In the genomic region with DNA sequence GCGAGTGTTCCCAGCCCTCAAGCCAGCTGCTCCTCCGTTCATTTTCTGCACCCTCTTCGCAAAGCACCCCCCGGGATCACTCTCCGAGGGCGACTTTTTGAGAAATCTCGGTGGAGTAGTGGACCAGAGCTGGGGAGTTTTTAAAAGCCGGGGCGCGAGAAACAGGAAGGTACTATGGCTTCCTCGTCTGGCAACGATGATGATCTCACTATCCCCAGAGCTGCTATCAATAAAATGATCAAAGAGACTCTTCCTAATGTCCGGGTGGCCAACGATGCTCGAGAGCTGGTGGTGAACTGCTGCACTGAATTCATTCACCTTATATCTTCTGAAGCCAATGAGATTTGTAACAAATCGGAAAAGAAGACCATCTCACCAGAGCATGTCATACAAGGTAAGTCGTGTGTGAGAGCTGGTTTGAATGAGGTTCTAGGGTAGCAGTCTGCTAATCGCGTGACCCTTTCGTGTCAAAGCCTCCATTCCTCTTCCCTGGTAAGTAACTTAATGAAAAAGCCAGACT, we compare ENCODE assay signal across 8 cellular contexts. TPM values are rescaled to one million over a fixed set of nuclear protein-coding genes. Genes with fewer than 3 reads are reported as not detected.
DNase-seq lines count a peak whose midpoint lies in the region; ATAC-seq, FAIRE-seq and TF ChIP-seq lines count a peak whose summit lies in the region.

No MANE protein-coding gene starts in this region.

- intact Hi-C loops in activated CD4-positive, alpha-beta T cell treated with anti-CD3 and anti-CD28 coated beads for 36 hours (cut with DNase I, micrococcal nuclease): loop anchor here (2.0 to 10.0 kb wide), 11 partner anchors 42 to 1726 kb away; a partner anchor contains a TSS

- FAIRE-seq in H1 (lab: Jason Lieb, UNC): no peak

- CTCF ChIA-PET in activated CD4-positive, alpha-beta T cell treated with anti-CD3 and anti-CD28 coated beads for 36 hours (lab: Charles Lee): interaction anchor here (0.9 to 1.9 kb wide), 3 partner anchors 10 to 467 kb away, joined by 3 to 9 read pairs (median 6); a partner anchor contains a TSS
- CTCF ChIA-PET in H1 (lab: Charles Lee; ENCODE audit: partially characterized antibody): interaction anchor here (1.1 to 1.2 kb wide), 2 partner anchors 42 to 48 kb away, joined by 3 to 7 read pairs; no protein-coding TSS in a partner anchor

- peak overlapping the region; percentile 97 for H3K4me3 Mint-ChIP-seq in activated CD4-positive, alpha-beta T cell treated with anti-CD3 and anti-CD28 coated beads for 36 hours

- no peak; a peak in 1 of 3 replicates for TF ChIP-seq POLR2A in H1 (IDR thresholded peaks at IDR 0.05; ENCODE audit: control extremely low read depth in 1 of 2, low read depth in 2 of 2, low read length in 2 of 2)

- no peak overlapping the region for H2AK5ac ChIP-seq in H1 (ENCODE audit: low read depth, low read length)

- no peak overlapping the region for H4K91ac ChIP-seq in H1 (replicated peaks; ENCODE audit: insufficient read length, low read length)

- no peak overlapping the region for H2BK120ac ChIP-seq in H1 (replicated peaks; ENCODE audit: low read depth, low read length)

- H3K79me1 ChIP-seq in H1 (ENCODE audit: low read depth, low read length): 0 out of 2 replicates have a peak, but pooled peaks cover 2% of the 10 kb centered on the region

- peaks cover 30% of the 10 kb centered on the region for H3K36me3 Mint-ChIP-seq in activated CD4-positive, alpha-beta T cell treated with anti-CD3 and anti-CD28 coated beads for 36 hours (ENCODE audit: low read depth)

- TF ChIP-seq CTCF in H1 (IDR thresholded peaks at IDR 0.05; ENCODE audit: control extremely low read depth in 1 of 3, insufficient read depth in 1 of 3, low read depth in 1 of 3, low read length in 3 of 3): no peak

- H2AFZ ChIP-seq in H1 (ENCODE audit: low read length): no peak overlapping the region

- peak overlapping the region; percentile 84; the same call in 1 of the 2 replicates for H2BK5ac ChIP-seq in H1 (ENCODE audit: low read depth, low read length)

- no peak for TF ChIP-seq EP300 in H1 (IDR thresholded peaks at IDR 0.05; ENCODE audit: borderline replicate concordance in 1 of 2, low read depth in 2 of 2, low read length in 2 of 2)

- H3K14ac ChIP-seq in H1 (ENCODE audit: insufficient read length): no peak overlapping the region

- no peak overlapping the region for H2BK20ac ChIP-seq in H1 (ENCODE audit: low read length)

- peak overlapping the region; percentile 97 for H3K27ac Mint-ChIP-seq in activated CD4-positive, alpha-beta T cell treated with anti-CD3 and anti-CD28 coated beads for 36 hours

- in situ Hi-C loops in HAP-1 (cut with MboI; ENCODE audit: low sequenced_read_pairs): no loop called here

- H3K18ac ChIP-seq in H1 (ENCODE audit: extremely low read depth, low read length): peak overlapping the region; percentile 11

- no peak overlapping the region for H2BK12ac ChIP-seq in H1 (ENCODE audit: low read depth, low read length)

- H3K79me2 ChIP-seq in H1 (ENCODE audit: control insufficient read depth in 1 of 2, insufficient read depth in 2 of 2, low read length in 2 of 2): peaks cover 25 to 60% of the 10 kb centered on the region in 2 experiments

- no peaks in the 10 kb centered on the region for H3K9me3 ChIP-seq in HAP-1
- no peaks in the 10 kb centered on the region for H3K9me3 ChIP-seq in MG63
- no peaks in the 10 kb centered on the region for H3K9me3 ChIP-seq in H1 (ENCODE audit: insufficient read depth in 2 of 2, low read depth in 1 of 2, low read length in 1 of 2)
- no peaks in the 10 kb centered on the region for H3K9me3 ChIP-seq in mononuclear cell (ENCODE audit: low read depth, low read length)
- no peaks in the 10 kb centered on the region for H3K9me3 ChIP-seq in thymus (ENCODE audit: control insufficient read depth)

- H4K8ac ChIP-seq in H1 (ENCODE audit: extremely low read depth, insufficient read depth, low read length): peak overlapping the region; percentile 22; the same call in 1 of the 2 replicates

- peak overlapping the region; percentile 49 for H3K4ac ChIP-seq in H1 (replicated peaks; ENCODE audit: insufficient read length, low read depth, low read length)

- H3K4me3 ChIP-seq in HAP-1 (peak overlapping the region; percentile 83), MG63 (peak overlapping the region; percentile 99), H1 (ENCODE audit: extremely low read depth in 1 of 4, insufficient read depth in 2 of 4, low read depth in 3 of 4, low read length in 4 of 4) (peak overlapping the region; percentile 44 to 88 (median 78)), mononuclear cell (ENCODE audit: low read length) (peak overlapping the region; percentile 99), thymus (ENCODE audit: low read length) (peak overlapping the region; percentile 78)

- peak overlapping the region; percentile 94 for H3K56ac ChIP-seq in H1 (replicated peaks; ENCODE audit: insufficient read length, low read depth, low read length)

- no peaks in the 10 kb centered on the region; the same call in 1 of the 2 replicates for H3K36me3 ChIP-seq in HAP-1 (replicated peaks)
- peaks cover 40% of the 10 kb centered on the region for H3K36me3 ChIP-seq in MG63
- peaks cover 0 to 4% (median 0%) of the 10 kb centered on the region in 4 experiments; a peak in 1 of 8 replicates for H3K36me3 ChIP-seq in H1 (ENCODE audit: control insufficient read depth in 2 of 4, insufficient read depth in 4 of 4, low read length in 3 of 4)
- no peaks in the 10 kb centered on the region for H3K36me3 ChIP-seq in thymus (ENCODE audit: control insufficient read depth, insufficient read depth)

- peaks cover 26% of the 10 kb centered on the region for H3K4me1 Mint-ChIP-seq in activated CD4-positive, alpha-beta T cell treated with anti-CD3 and anti-CD28 coated beads for 36 hours

- H3K27me3 ChIP-seq in HAP-1 (ENCODE audit: low read depth) (no peaks in the 10 kb centered on the region), MG63 (no peaks in the 10 kb centered on the region), H1 (replicated peaks in 1 of 4; ENCODE audit: control insufficient read depth in 3 of 4, extremely low read depth in 1 of 4, insufficient read depth in 3 of 4, low read length in 3 of 4) (no peaks in the 10 kb centered on the region), mononuclear cell (ENCODE audit: insufficient read depth, low read length) (no peaks in the 10 kb centered on the region), thymus (ENCODE audit: control insufficient read depth, insufficient read depth) (no peaks in the 10 kb centered on the region)

- POLR2A ChIA-PET in activated CD4-positive, alpha-beta T cell treated with anti-CD3 and anti-CD28 coated beads for 36 hours (lab: Charles Lee): interaction anchor here (1.1 to 1.2 kb wide), 2 partner anchors 8 to 499 kb away, joined by 3 to 5 read pairs; no protein-coding TSS in a partner anchor
- POLR2A ChIA-PET in H1 (lab: Charles Lee; ENCODE audit: partially characterized antibody): interaction anchor here (0.8 to 2.0 kb wide), 2 partner anchors 9 to 12 kb away, joined by 3 to 7 read pairs; no protein-coding TSS in a partner anchor

- no peak overlapping the region for H4K5ac ChIP-seq in H1 (ENCODE audit: insufficient read length, low read depth, low read length)

- H3K27ac ChIP-seq in H1 (ENCODE audit: low read depth, low read length) (peak overlapping the region; percentile 92; the same call in 1 of the 2 replicates), thymus (ENCODE audit: low read depth) (peak overlapping the region; percentile 92)

- peak overlapping the region; percentile 93 to 97 for H3K4me2 ChIP-seq in H1 (ENCODE audit: insufficient read depth in 1 of 2, low read depth in 2 of 2, low read length in 2 of 2)

- TF ChIP-seq RAD21 in H1 (IDR thresholded peaks at IDR 0.05 in 1 of 2, conservative IDR thresholded peaks at IDR 0.05 in 1 of 2; ENCODE audit: low read depth in 2 of 2, low read length in 2 of 2): no peak

- ATAC-seq in activated CD4-positive, alpha-beta T cell treated with anti-CD3 and anti-CD28 coated beads for 36 hours: peak; percentile 27

- no peak overlapping the region for H3K23ac ChIP-seq in H1 (ENCODE audit: insufficient read length)

- peak overlapping the region; percentile 73 to 86 (median 78) for H3K9ac ChIP-seq in H1 (replicated peaks in 1 of 4; ENCODE audit: extremely low read depth in 1 of 4, low read depth in 3 of 4, low read length in 3 of 4)

- DNase-seq in NCI-H82 (lab: John Stamatoyannopoulos, UW) (peak; percentile 65), NCI-H82 treated with DMSO at 0.1 percent for 48 hours (lab: John Stamatoyannopoulos, UW; ENCODE audit: unreplicated experiment) (no peak), HAP-1 (ENCODE audit: low spot score in 2 of 2) (peak; percentile 22 to 37), MG63 (peak; percentile 5), H1 (ENCODE audit: low read depth in 1 of 2, low spot score in 2 of 2) (no peak)
- DNase-seq in activated CD4-positive, alpha-beta T cell treated with anti-CD3 and anti-CD28 coated beads for 36 hours: peak; percentile 51

- no peaks in the 10 kb centered on the region for H3K27me3 Mint-ChIP-seq in activated CD4-positive, alpha-beta T cell treated with anti-CD3 and anti-CD28 coated beads for 36 hours

- no peaks in the 10 kb centered on the region for H3K9me3 Mint-ChIP-seq in activated CD4-positive, alpha-beta T cell treated with anti-CD3 and anti-CD28 coated beads for 36 hours (ENCODE audit: low read depth)

- H4K20me1 ChIP-seq in H1 (replicated peaks in 1 of 2; ENCODE audit: control insufficient read depth in 1 of 2, insufficient read depth in 2 of 2, low read length in 2 of 2): peaks cover 4 to 5% of the 10 kb centered on the region in 2 experiments

- peaks cover 6% of the 10 kb centered on the region for H3K23me2 ChIP-seq in H1 (ENCODE audit: low read depth, low read length)

- 3% methylated on average over 20 of the region's 20 CpGs; no CpG with 5 or more reads in 1 of the 2 experiments for WGBS in H1 (ENCODE audit: extremely low coverage in 1 of 2, insufficient coverage in 1 of 2, insufficient read length in 1 of 2, insufficient replicate concordance in 2 of 2, low coverage in 1 of 2, low lambda C conversion rate in 2 of 2, missing lambda C conversion rate in 1 of 2), 2 experiments
- under 1% methylated on average over 20 of the region's 20 CpGs for WGBS in thymus

- no peak overlapping the region for H2BK15ac ChIP-seq in H1 (ENCODE audit: low read length)

- H3K4me1 ChIP-seq in HAP-1 (peaks cover 21% of the 10 kb centered on the region), H1 (replicated peaks in 1 of 4; ENCODE audit: control insufficient read depth in 3 of 4, insufficient read depth in 4 of 4, low read length in 3 of 4) (no peaks in the 10 kb centered on the region), mononuclear cell (ENCODE audit: insufficient read depth, low read length) (peaks cover 15% of the 10 kb centered on the region), thymus (ENCODE audit: control insufficient read depth, insufficient read depth, low read length) (peaks cover 2% of the 10 kb centered on the region)

RNA-seq across cellular contexts. Expression of a gene that starts 0.8 kb away (rescaled TPM):
- 50.0 and 79.3 TPM in 2 replicates for total RNA-seq in MG63 (2014; rRNA removed; shearing (Covaris generic); ENCODE audit: low replicate concordance)
- total RNA-seq in activated CD4-positive, alpha-beta T cell treated with anti-CD3 and anti-CD28 coated beads for 36 hours: 10 to 100 TPM; 84.8 to 95.3 TPM
- 60.0 and 62.3 TPM in 2 replicates for total RNA-seq in H1 (2021; fragmentation: NEBNext Ultra II Directional; extraction: Animal tissue kit (Norgen Biotek cat#: 25700))
- polyA plus RNA-seq in H1 (2011; rRNA removed) (8.6 and 13.1 TPM in 2 replicates), thymus (23.5 TPM)
- polyA plus RNA-seq in H1 (2011; cell fraction: cytosol; rRNA removed): 14.9 TPM
- 9.1 TPM for polyA plus RNA-seq in H1 (2011; cell fraction: nucleus; rRNA removed)
- polyA plus RNA-seq in H1 (2012, experiment 1 of 2): 27.0 to 38.9 TPM (median 29.6 TPM) in 4 replicates
- 18.6 TPM for polyA plus RNA-seq in H1 (2012, experiment 2 of 2)
- 24.0 TPM for polyA plus RNA-seq in H1 (2013, experiment 1 of 2)
- polyA plus RNA-seq in H1 (2013, experiment 2 of 2): 24.4 TPM
- polyA minus RNA-seq in H1 (2011; rRNA and poly(A)+ RNA removed): 28.8 and 28.9 TPM in 2 replicates
- polyA minus RNA-seq in H1 (2011; cell fraction: cytosol; rRNA and poly(A)+ RNA removed): 42.9 TPM
- 27.2 TPM for polyA minus RNA-seq in H1 (2011; cell fraction: nucleus; rRNA and poly(A)+ RNA removed)
- 50.1 TPM for total RNA-seq in mononuclear cell

Comparison
In these comparisons a context has a peak if more than half of its experiments do, and no peak if none do; other contexts are left out.
1. DNase-seq: peak in NCI-H82 (single experiment), HAP-1 (2 of 2), MG63 (single experiment) and activated CD4-positive, alpha-beta T cell treated with anti-CD3 and anti-CD28 coated beads for 36 hours (single experiment); none in NCI-H82 treated with DMSO at 0.1 percent for 48 hours (single experiment) and H1 (0 of 2).
2. Peak in every context shown above with its lines, with median percentiles within 50 percentile points of each other: H3K4me3 ChIP-seq.